In genomic region chr13:33111414-33112110, GRCh38 we compare ENCODE assay signal across 11 cellular contexts.
DNase-seq lines count a peak whose midpoint lies in the region; ATAC-seq and TF ChIP-seq lines count a peak whose summit lies in the region.
"Had no signal": no experiment of that assay in that cellular context is flagged by ENCODE, and none has a peak within 500 bp of the region (broad histone marks: within the 10 kb centered on the region; RNA-seq: fewer than 3 reads in every experiment).

No MANE protein-coding gene starts in this region.

- H3K27me3 ChIP-seq in Caco-2 (replicated peaks; ENCODE audit: control insufficient read depth, insufficient read depth, low read length) (no peaks in the 10 kb centered on the region), breast epithelium (no peaks in the 10 kb centered on the region)
- H3K27me3 ChIP-seq: neutrophil had no signal

- peaks cover 12% of the 10 kb centered on the region for H3K36me3 Mint-ChIP-seq in Caco-2 (ENCODE audit: insufficient read depth, unreplicated experiment)
- no peaks in the 10 kb centered on the region for H3K36me3 Mint-ChIP-seq in naive B cell

- H3K36me3 ChIP-seq in Caco-2 (ENCODE audit: control insufficient read depth, insufficient read depth, low read length) (0 out of 2 replicates have a peak, but pooled peaks cover 2% of the 10 kb centered on the region), breast epithelium (no peaks in the 10 kb centered on the region)
- H3K36me3 ChIP-seq: neutrophil had no signal

- intact Hi-C loops in Caco-2 (cut with micrococcal nuclease; ENCODE audit: unreplicated experiment) (no loop called here), breast epithelium (cut with DNase I; ENCODE audit: low total_unique reads) (no loop called here)

- H3K4me1 Mint-ChIP-seq in Caco-2 (ENCODE audit: low read depth, unreplicated experiment) = peaks cover 35% of the 10 kb centered on the region
- H3K4me1 Mint-ChIP-seq in naive B cell = peaks cover 20 to 34% (median 30%) of the 10 kb centered on the region in 3 donors

- H3K9me3 Mint-ChIP-seq in Caco-2 (ENCODE audit: unreplicated experiment) = peaks cover 11% of the 10 kb centered on the region
- H3K9me3 Mint-ChIP-seq in naive B cell = peaks cover 0 to 2% (median 0%) of the 10 kb centered on the region in 7 donors

- no peak overlapping the region for H3K4me3 Mint-ChIP-seq in Caco-2 (ENCODE audit: unreplicated experiment)
- H3K4me3 Mint-ChIP-seq in naive B cell = peak overlapping the region in 2 of 8 donors; percentile 50 to 55

- no peaks in the 10 kb centered on the region for H3K27me3 Mint-ChIP-seq in Caco-2 (ENCODE audit: insufficient read depth, unreplicated experiment)
- H3K27me3 Mint-ChIP-seq in naive B cell = peaks cover 12 to 35% (median 16%) of the 10 kb centered on the region in 3 donors

- H3K9me3 ChIP-seq in Caco-2 = no peaks in the 10 kb centered on the region
- no peaks in the 10 kb centered on the region for H3K9me3 ChIP-seq in breast epithelium
- H3K9me3 ChIP-seq: neutrophil had no signal

- ATAC-seq in HG02759 (IDR thresholded peaks at IDR 0.05; ENCODE audit: unreplicated experiment) (peak; percentile 8), naive B cell (ENCODE audit: low read depth in 2 of 2) (peak; percentile 32 to 38)

- H3K27ac Mint-ChIP-seq in Caco-2 (ENCODE audit: unreplicated experiment) = peak overlapping the region; percentile 27
- peak overlapping the region in 2 of 6 donors; percentile 10 to 23 for H3K27ac Mint-ChIP-seq in naive B cell

- DNase-seq in Caco-2 = no peak
- peak in 1 of 2 donors; percentile 35 for DNase-seq in breast epithelium (ENCODE audit: low spot score in 2 of 2)
- no peak for DNase-seq in naive B cell
- DNase-seq in nucleus accumbens (lab: John Stamatoyannopoulos, UW) = no peak
- DNase-seq in erythroblast (lab: John Stamatoyannopoulos, UW) = no peak
- no peak for DNase-seq in stimulated activated CD4-positive, alpha-beta T cell treated with anti-CD3 and anti-CD28 coated beads, Interleukin-4, amount 100 ng/mL, for 24 hours
- no peak for DNase-seq in activated naive CD4-positive, alpha-beta T cell treated with anti-CD3 and anti-CD28 coated beads, Interleukin-2, amount 50 U/mL, for 16 hours
- DNase-seq: DMS79 had no signal

- no TSS peak for BruUV-seq in Caco-2 (replicated peaks; lab: Mats Ljungman, UMichigan)

- TF ChIP-seq CTCF in Caco-2 (IDR thresholded peaks at IDR 0.05; ENCODE audit: insufficient read depth in 1 of 2, low read depth in 1 of 2, low read length in 1 of 2, severe bottlenecking in 1 of 2, unreplicated experiment in 1 of 2) (no peak), breast epithelium (IDR thresholded peaks at IDR 0.05) (no peak)

- CTCF ChIA-PET in Caco-2 (lab: Charles Lee) = no interaction called here

- peak overlapping the region; percentile 78 to 82 for H3K27ac ChIP-seq in breast epithelium
- H3K27ac ChIP-seq: neutrophil, RWPE1 had no signal

- H3K4me1 ChIP-seq in Caco-2 (peaks cover 17% of the 10 kb centered on the region), breast epithelium (peaks cover 0 to 8% of the 10 kb centered on the region in 2 donors)

- POLR2A ChIA-PET in Caco-2 (lab: Charles Lee) = interaction anchor here (1.1 kb wide), 1 partner anchor 15 kb away, joined by 3 read pairs; no protein-coding TSS in a partner anchor

- H3K4me3 ChIP-seq in Caco-2 (ENCODE audit: low read depth, low read length) (no peak overlapping the region), breast epithelium (no peak overlapping the region)

- TF ChIP-seq POLR2A in breast epithelium (IDR thresholded peaks at IDR 0.05) = no peak
- no peak for TF ChIP-seq POLR2A in erythroblast (IDR thresholded peaks at IDR 0.05; ENCODE audit: low read length)
